Comparison of ENCODE assay signal across 22 cellular contexts in the genomic region with DNA sequence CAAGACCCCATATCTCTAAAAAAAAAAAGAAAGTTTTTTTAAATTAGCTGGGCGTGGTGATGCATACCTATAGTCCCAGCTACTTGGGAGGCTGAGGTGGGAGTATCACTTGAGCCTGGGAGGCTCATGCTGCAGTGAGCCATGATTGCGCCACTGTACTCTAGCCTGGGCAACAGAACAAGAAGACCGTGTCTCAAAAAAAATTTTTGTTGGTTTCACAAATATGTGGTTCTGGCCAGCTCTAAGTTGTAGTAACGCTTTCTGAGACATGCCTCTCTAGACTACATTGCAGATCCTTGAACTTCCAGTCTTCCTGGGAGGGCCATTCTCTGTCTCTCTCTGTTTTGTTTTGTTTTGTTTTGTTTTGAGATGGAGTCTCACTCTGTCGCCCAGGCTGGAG. TPM values are rescaled to one million over a fixed set of nuclear protein-coding genes. Genes with fewer than 3 reads are reported as not detected.
DNase-seq lines count a peak whose midpoint lies in the region; ATAC-seq, FAIRE-seq and TF ChIP-seq lines count a peak whose summit lies in the region.
"Had no signal": no experiment of that assay in that cellular context is flagged by ENCODE, and none has a peak within 500 bp of the region (broad histone marks: within the 10 kb centered on the region; RNA-seq: fewer than 3 reads in every experiment).

No MANE protein-coding gene starts in this region.

- H3K27ac ChIP-seq in left lung: no peak overlapping the region
- H3K27ac ChIP-seq: gastroesophageal sphincter, KMS-11 had no signal

- DNase-seq in AG09319 (ENCODE audit: extremely low read depth, low read depth): peak; percentile 39
- peak; percentile 46 for DNase-seq in HFFc6
- DNase-seq in astrocyte of the spinal cord (ENCODE audit: low read depth, low spot score): peak; percentile 39
- DNase-seq in left lung: no peak
- DNase-seq in NCI-H2029 treated with DMSO at 0.1 percent for 48 hours (lab: John Stamatoyannopoulos, UW): no peak
- DNase-seq in GM10248 (ENCODE audit: extremely low spot score): no peak
- no peak for DNase-seq in urothelium cell line (ENCODE audit: low spot score)
- DNase-seq: activated CD4-positive, alpha-beta T cell treated with anti-CD3 and anti-CD28 coated beads, Interleukin-2, amount 10 ng/mL, durations not matched to agents 24 days and 14 days; activated CD8-positive, alpha-beta memory T cell treated with anti-CD3 and anti-CD28 coated beads, Interleukin-2, amount 50 U/mL, for 4 hours; activated gamma-delta T cell treated with Interleukin-2 at 50 U/mL for 16 hours; anterior cingulate cortex; COR-L47; left colon; NCI-H146; NCI-H2227 treated with DMSO at 0.1 percent for 48 hours; retina had no signal

- POLR2A ChIA-PET in GM10248 (lab: Yijun Ruan, JAX): no interaction called here

- CTCF ChIA-PET in GM10248 (lab: Yijun Ruan, JAX): interaction anchor here (0.7 to 1.1 kb wide), 2 partner anchors 166 to 212 kb away, joined by 3 to 4 read pairs; no protein-coding TSS in a partner anchor

- H3K4me1 Mint-ChIP-seq in HFFc6 (ENCODE audit: low read depth): no peaks in the 10 kb centered on the region
- H3K4me1 Mint-ChIP-seq: stimulated activated memory B cell treated with anti-CD40 and anti-IgM and Interleukin-4, amounts not matched to agents 10 μg/mL and 1 μg/mL and 100 μg/mL, for 72 hours had no signal

- no peak for TF ChIP-seq CTCF in AG09319 (IDR thresholded peaks at IDR 0.05; ENCODE audit: low read depth, low read length)
- no peak for TF ChIP-seq CTCF in HFFc6 (IDR thresholded peaks at IDR 0.05)
- no peak for TF ChIP-seq CTCF in astrocyte of the spinal cord (IDR thresholded peaks at IDR 0.05; ENCODE audit: low read depth, low read length)
- TF ChIP-seq CTCF in left lung (IDR thresholded peaks at IDR 0.05): no peak
- no peak for TF ChIP-seq CTCF in GM10248 (IDR thresholded peaks at IDR 0.05; ENCODE audit: control extremely low read depth, extremely low read depth, low read depth, missing control alignments)

- H3K4me1 ChIP-seq in left lung: peaks cover 3 to 24% of the 10 kb centered on the region in 2 donors
- H3K4me1 ChIP-seq: gastroesophageal sphincter had no signal

- in situ Hi-C loops in astrocyte of the spinal cord (cut with HindIII; ENCODE audit: low sequenced_read_pairs): no loop called here

- H3K27ac Mint-ChIP-seq in HFFc6: no peak overlapping the region
- H3K27ac Mint-ChIP-seq: activated CD4-positive, alpha-beta T cell treated with anti-CD3 and anti-CD28 coated beads, Interleukin-2, amount 10 ng/mL, durations not matched to agents 24 days and 14 days; stimulated activated memory B cell treated with anti-CD40 and anti-IgM and Interleukin-4, amounts not matched to agents 10 μg/mL and 1 μg/mL and 100 μg/mL, for 72 hours had no signal

- H3K27me3 ChIP-seq in left lung: no peaks in the 10 kb centered on the region
- H3K27me3 ChIP-seq: gastroesophageal sphincter had no signal

- peaks cover 14% of the 10 kb centered on the region for H3K27me3 Mint-ChIP-seq in HFFc6 (ENCODE audit: insufficient read depth)
- H3K27me3 Mint-ChIP-seq: activated CD4-positive, alpha-beta T cell treated with anti-CD3 and anti-CD28 coated beads, Interleukin-2, amount 10 ng/mL, durations not matched to agents 24 days and 14 days had no signal

- no peak overlapping the region for H3K4me3 Mint-ChIP-seq in HFFc6
- H3K4me3 Mint-ChIP-seq: activated CD4-positive, alpha-beta T cell treated with anti-CD3 and anti-CD28 coated beads, Interleukin-2, amount 10 ng/mL, durations not matched to agents 24 days and 14 days; stimulated activated memory B cell treated with anti-CD40 and anti-IgM and Interleukin-4, amounts not matched to agents 10 μg/mL and 1 μg/mL and 100 μg/mL, for 72 hours had no signal

- H3K9me3 ChIP-seq in left lung: no peaks in the 10 kb centered on the region
- H3K9me3 ChIP-seq: gastroesophageal sphincter had no signal

- FAIRE-seq in urothelium cell line (lab: Jason Lieb, UNC): no peak
- FAIRE-seq: colon had no signal

- H3K4me3 ChIP-seq in astrocyte of the spinal cord (ENCODE audit: low read depth, low read length): no peak overlapping the region
- H3K4me3 ChIP-seq in left lung: no peak overlapping the region
- H3K4me3 ChIP-seq: gastroesophageal sphincter had no signal

- no peaks in the 10 kb centered on the region for H3K9me3 Mint-ChIP-seq in HFFc6

- ATAC-seq in left lung: peak; percentile 50
- no peak for ATAC-seq in GM19324 (IDR thresholded peaks at IDR 0.05; ENCODE audit: low FRiP score, unreplicated experiment)
- ATAC-seq: gastroesophageal sphincter; HCT116; left colon; stimulated activated memory B cell treated with anti-CD40 and anti-IgM and Interleukin-4, amounts not matched to agents 10 μg/mL and 1 μg/mL and 100 μg/mL, for 72 hours had no signal

- intact Hi-C loops in left lung (cut with DNase I): no loop called here

- H3K36me3 Mint-ChIP-seq in HFFc6 (ENCODE audit: low read depth): no peaks in the 10 kb centered on the region
- H3K36me3 Mint-ChIP-seq: stimulated activated memory B cell treated with anti-CD40 and anti-IgM and Interleukin-4, amounts not matched to agents 10 μg/mL and 1 μg/mL and 100 μg/mL, for 72 hours had no signal

- H3K36me3 ChIP-seq in left lung: no peaks in the 10 kb centered on the region
- H3K36me3 ChIP-seq: gastroesophageal sphincter had no signal

RNA-seq across cellular contexts. Expression of gene RHBDD2, which starts 24.6 kb away (rescaled TPM):
- total RNA-seq in HFFc6 (2021; fragmentation: NEBNext Ultra II Directional; extraction: Animal tissue kit (Norgen Biotek cat#: 25700)): 10 to 100 TPM; 44.1 to 57.3 (median 47.3) TPM
- 10 to 100 TPM; 62.4 to 69.0 TPM for total RNA-seq in left lung

RNA-seq across cellular contexts. Expression of gene CCL24, which starts 40.6 kb away (rescaled TPM):
- total RNA-seq in HFFc6 (2021; fragmentation: NEBNext Ultra II Directional; extraction: Animal tissue kit (Norgen Biotek cat#: 25700)): not detected
- 1 to 10 TPM; 1.7 to 3.3 TPM for total RNA-seq in left lung
- total RNA-seq: activated CD4-positive, alpha-beta T cell treated with anti-CD3 and anti-CD28 coated beads, Interleukin-2, amount 10 ng/mL, durations not matched to agents 24 days and 14 days had no signal

Comparison
In these comparisons a context has a peak if more than half of its experiments do, and no peak if none do; other contexts are left out.
1. DNase-seq: peak in AG09319 (single experiment), HFFc6 (single experiment) and astrocyte of the spinal cord (single experiment); none in left lung (0 of 2), NCI-H2029 treated with DMSO at 0.1 percent for 48 hours (single experiment), GM10248 (single experiment) and urothelium cell line (single experiment).